1 cellular context compared by ENCODE assay signal in genomic region chr6:107607109-107607508, GRCh38.
TF ChIP-seq lines count a peak whose summit lies in the region.

No MANE protein-coding gene starts in this region.

TF ChIP-seq in GM23338, 12 proteins besides CTCF, POLR2A, EP300 and RAD21 (continued from another document):
- TF ChIP-seq REST (IDR thresholded peaks at IDR 0.05; ENCODE audit: unreplicated experiment) (no peak), ETS1 (IDR thresholded peaks at IDR 0.05) (no peak), STAT1 (IDR thresholded peaks at IDR 0.05; ENCODE audit: unreplicated experiment) (no peak)
